Comparison of ENCODE assay signal across 8 cellular contexts in the genomic region with DNA sequence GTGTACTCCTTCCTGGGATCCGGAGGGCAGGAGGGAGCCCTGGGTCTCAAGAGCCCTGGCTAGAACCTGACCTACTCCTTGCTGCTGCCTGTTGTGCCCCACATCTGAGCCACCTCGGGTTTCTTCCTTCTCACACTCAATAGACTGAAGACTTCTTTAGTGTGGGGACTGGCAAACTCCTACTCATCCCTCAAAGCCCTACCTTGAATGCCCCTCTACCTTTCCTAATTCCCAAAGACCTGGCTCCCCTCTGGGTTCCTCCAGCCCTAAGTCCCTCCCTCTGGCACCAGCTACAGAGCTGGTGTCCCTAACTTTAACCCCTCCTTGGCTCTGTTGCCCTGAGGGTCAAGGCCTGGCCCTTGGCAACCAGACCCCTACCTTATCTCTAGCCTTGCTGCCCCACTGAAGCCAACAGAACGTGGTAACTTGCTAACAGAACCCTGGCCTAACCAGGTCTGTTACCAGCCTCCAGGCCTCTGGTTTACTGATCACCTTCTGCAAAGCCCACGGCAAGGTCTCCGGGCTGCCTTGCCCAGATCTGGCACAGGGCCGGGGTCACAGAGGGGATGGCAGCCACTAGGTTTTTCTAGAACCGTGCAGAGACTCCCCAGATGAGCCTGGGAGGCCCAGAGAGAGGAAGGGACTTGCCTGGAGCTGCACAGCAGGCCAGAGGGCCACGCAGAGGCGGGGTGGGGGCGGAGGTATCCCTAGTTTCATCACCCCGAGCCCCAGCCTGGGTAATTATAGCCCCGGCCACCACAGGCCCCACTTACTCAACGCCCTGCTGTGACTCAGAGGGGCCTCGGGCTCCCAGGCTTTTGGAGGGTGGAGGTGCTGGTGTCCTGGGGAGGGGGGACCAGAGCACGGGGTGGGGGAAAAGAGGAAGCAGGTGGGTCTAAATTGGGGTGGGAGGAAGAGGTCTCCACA. TPM values are rescaled to one million over a fixed set of nuclear protein-coding genes. Genes with fewer than 3 reads are reported as not detected.
A peak's percentile ranks its signal among the peaks of the same experiment; 100 is the strongest.
DNase-seq lines count a peak whose midpoint lies in the region; ATAC-seq and TF ChIP-seq lines count a peak whose summit lies in the region.

No MANE protein-coding gene starts in this region.

- no peak overlapping the region for H3K4me3 ChIP-seq in CD4-positive, alpha-beta memory T cell (ENCODE audit: low read length in 2 of 2)
- H3K4me3 ChIP-seq in duodenal mucosa (ENCODE audit: low read depth in 1 of 2, low read length in 2 of 2), result peak overlapping the region; percentile 13 to 55
- H3K4me3 ChIP-seq in osteoblast (ENCODE audit: insufficient read depth, low read length), result peak overlapping the region; percentile 51

- ATAC-seq in GM18520 (IDR thresholded peaks at IDR 0.05; ENCODE audit: unreplicated experiment) (no peak), GM21360 (IDR thresholded peaks at IDR 0.05; ENCODE audit: unreplicated experiment) (no peak)

- H3K9ac ChIP-seq in duodenal mucosa (ENCODE audit: low read depth in 1 of 2, low read length in 2 of 2), result peak overlapping the region; percentile 60 to 75

- H3K36me3 Mint-ChIP-seq in CD4-positive, alpha-beta memory T cell, result peaks cover 31 to 48% of the 10 kb centered on the region in 2 donors

- POLR2A ChIA-PET in CD4-positive, alpha-beta memory T cell (lab: Charles Lee; ENCODE audit: partially characterized antibody), result interaction anchor here (1.5 kb wide), 1 partner anchor 12 kb away, joined by 6 read pairs; no protein-coding TSS in a partner anchor

- in situ Hi-C loops in KBM-7 (cut with MboI; ENCODE audit: low pct_unique_long_range_greater_than_20kb, low sequenced_read_pairs), result no loop called here

- peak overlapping the region in 6 of 7 donors; percentile 1 to 86 (median 70) for H3K27ac Mint-ChIP-seq in CD4-positive, alpha-beta memory T cell

- no peak for TF ChIP-seq CTCF in osteoblast (IDR thresholded peaks at IDR 0.05; ENCODE audit: extremely low read depth, low read depth, low read length)

- H3K36me3 ChIP-seq in CD4-positive, alpha-beta memory T cell (ENCODE audit: insufficient read depth, low read length), result peaks cover 41% of the 10 kb centered on the region
- H3K36me3 ChIP-seq in duodenal mucosa (ENCODE audit: control insufficient read depth in 1 of 2, insufficient read depth in 2 of 2, low read length in 2 of 2) (peaks cover 16 to 38% of the 10 kb centered on the region in 2 donors), osteoblast (ENCODE audit: insufficient read depth, low read length) (peaks cover 43% of the 10 kb centered on the region)

- intact Hi-C loops in CD4-positive, alpha-beta memory T cell (cut with micrococcal nuclease), result no loop called here

- H3K4me3 Mint-ChIP-seq in CD4-positive, alpha-beta memory T cell, result peak overlapping the region in 3 of 8 donors; percentile 4 to 41 (median 15)

- H3K27ac ChIP-seq in CD4-positive, alpha-beta memory T cell (ENCODE audit: low read depth, low read length), result no peak overlapping the region
- H3K27ac ChIP-seq in duodenal mucosa (ENCODE audit: low read depth, low read length), result peak overlapping the region; percentile 92
- peak overlapping the region; percentile 70 for H3K27ac ChIP-seq in osteoblast (ENCODE audit: low read depth, low read length)

- no peaks in the 10 kb centered on the region for H3K9me3 ChIP-seq in CD4-positive, alpha-beta memory T cell (ENCODE audit: control insufficient read depth in 1 of 2, low read length in 2 of 2)
- no peaks in the 10 kb centered on the region for H3K9me3 ChIP-seq in duodenal mucosa (ENCODE audit: control insufficient read depth in 1 of 2, low read length in 2 of 2)
- H3K9me3 ChIP-seq in osteoblast (ENCODE audit: low read depth, low read length), result no peaks in the 10 kb centered on the region

- H3K9me3 Mint-ChIP-seq in CD4-positive, alpha-beta memory T cell, result peaks cover 0 to 3% (median 0%) of the 10 kb centered on the region in 8 donors

- DNase-seq in CD4-positive, alpha-beta memory T cell, result peak in 1 of 5 donors; percentile 9
- peak; percentile 92 for DNase-seq in NOMO-1 treated with DMSO at 0.1 percent for 48 hours (lab: John Stamatoyannopoulos, UW; ENCODE audit: unreplicated experiment)
- DNase-seq in osteoblast (ENCODE audit: insufficient read length, low spot score, missing footprints), result peak; percentile 100
- no peak for DNase-seq in retina
- DNase-seq in KBM-7, result no peak

- H3K79me2 ChIP-seq in osteoblast (ENCODE audit: insufficient read depth, low read length), result peaks cover 92% of the 10 kb centered on the region

- H3K4me1 Mint-ChIP-seq in CD4-positive, alpha-beta memory T cell, result peaks cover 23 to 44% (median 26%) of the 10 kb centered on the region in 4 donors

- peak overlapping the region; percentile 26 for H3K4me2 ChIP-seq in osteoblast (ENCODE audit: insufficient read depth, low read length)

- H4K20me1 ChIP-seq in osteoblast (ENCODE audit: insufficient read depth, low read length), result peaks cover 61% of the 10 kb centered on the region

- no peak overlapping the region for H2AFZ ChIP-seq in osteoblast (ENCODE audit: low read length)

- CTCF ChIA-PET in CD4-positive, alpha-beta memory T cell (lab: Charles Lee; ENCODE audit: partially characterized antibody), result interaction anchor here (1.4 kb wide), 1 partner anchor 89 kb away, joined by 3 read pairs; no protein-coding TSS in a partner anchor

- no peaks in the 10 kb centered on the region for H3K27me3 ChIP-seq in CD4-positive, alpha-beta memory T cell (ENCODE audit: insufficient read depth, low read length)
- H3K27me3 ChIP-seq in duodenal mucosa (ENCODE audit: control insufficient read depth in 1 of 2, insufficient read depth in 2 of 2, low read length in 2 of 2) (no peaks in the 10 kb centered on the region), osteoblast (ENCODE audit: insufficient read depth, low read length) (no peaks in the 10 kb centered on the region)

- H3K27me3 Mint-ChIP-seq in CD4-positive, alpha-beta memory T cell, result no peaks in the 10 kb centered on the region

- H3K4me1 ChIP-seq in CD4-positive, alpha-beta memory T cell (ENCODE audit: insufficient read depth, low read length), result peaks cover 22% of the 10 kb centered on the region
- H3K4me1 ChIP-seq in duodenal mucosa (ENCODE audit: control insufficient read depth in 1 of 2, insufficient read depth in 2 of 2, low read length in 2 of 2) (peaks cover 41 to 44% of the 10 kb centered on the region in 2 donors), osteoblast (ENCODE audit: insufficient read depth, low read length) (peaks cover 22% of the 10 kb centered on the region)

RNA-seq across cellular contexts. Expression of gene ZBTB7A, which starts 15.3 kb away (rescaled TPM):
- total RNA-seq in CD4-positive, alpha-beta memory T cell, result 10 to 100 TPM; 57.0 to 57.7 TPM
- polyA plus RNA-seq in CD4-positive, alpha-beta memory T cell, result 10 to 100 TPM in 1 of 2 donors, 1 to 10 TPM in 1; 9.6 to 48.2 TPM
- total RNA-seq in osteoblast, result 38.6 and 42.7 TPM in 2 replicates

RNA-seq across cellular contexts. Expression of gene PIAS4, which starts 43.9 kb away (rescaled TPM):
- 10 to 100 TPM; 38.6 to 42.6 TPM for total RNA-seq in CD4-positive, alpha-beta memory T cell
- polyA plus RNA-seq in CD4-positive, alpha-beta memory T cell, result 1 to 10 TPM; 5.2 to 6.1 TPM
- total RNA-seq in osteoblast, result 14.7 and 21.4 TPM in 2 replicates

Comparison
In these comparisons a context has a peak if more than half of its experiments do, and no peak if none do; other contexts are left out.
1. DNase-seq: peak in NOMO-1 treated with DMSO at 0.1 percent for 48 hours (single experiment) and osteoblast (single experiment); none in retina (single experiment) and KBM-7 (single experiment).
2. H3K4me3 ChIP-seq: peak in duodenal mucosa (2 of 2) and osteoblast (single experiment); none in CD4-positive, alpha-beta memory T cell (0 of 2).